ENCODE assay signal across 14 cellular contexts in genomic region chr10:102397222-102398171, GRCh38. TPM values are rescaled to one million over a fixed set of nuclear protein-coding genes. Genes with fewer than 3 reads are reported as not detected.
DNase-seq lines count a peak whose midpoint lies in the region; ATAC-seq and TF ChIP-seq lines count a peak whose summit lies in the region.
"Had no signal": no experiment of that assay in that cellular context is flagged by ENCODE, and none has a peak within 500 bp of the region (broad histone marks: within the 10 kb centered on the region; RNA-seq: fewer than 3 reads in every experiment).

No MANE protein-coding gene starts in this region.

- 80 to 87% methylated on average over 3 to 9 of the region's 14 CpGs for WGBS in gastroesophageal sphincter (ENCODE audit: low coverage in 1 of 2), 2 donors

- no peaks in the 10 kb centered on the region for H3K9me3 Mint-ChIP-seq in activated naive CD4-positive, alpha-beta T cell treated with anti-CD3 and anti-CD28 coated beads, Interleukin-2, amount 10 ng/mL, durations not matched to agents 7 days and 5 days
- H3K9me3 Mint-ChIP-seq in stimulated activated naive CD8-positive, alpha-beta T cell treated with anti-CD3 and anti-CD28 coated beads, Interleukin-15, amount 100 ng/mL, for 72 hours: no peaks in the 10 kb centered on the region
- H3K9me3 Mint-ChIP-seq: HFFc6 had no signal

- POLR2A ChIA-PET in Panc1 (lab: Charles Lee): interaction anchor here (0.6 kb wide), 2 partner anchors 13 to 18 kb away, joined by 3 read pairs; no protein-coding TSS in a partner anchor

- H3K4me1 ChIP-seq in Panc1 (ENCODE audit: control insufficient read depth, insufficient read depth, low read length) (peaks cover 48% of the 10 kb centered on the region), gastroesophageal sphincter (peaks cover 0 to 81% (median 29%) of the 10 kb centered on the region in 3 donors)

- no peaks in the 10 kb centered on the region for H3K27me3 Mint-ChIP-seq in activated naive CD4-positive, alpha-beta T cell treated with anti-CD3 and anti-CD28 coated beads, Interleukin-2, amount 10 ng/mL, durations not matched to agents 7 days and 5 days
- no peaks in the 10 kb centered on the region for H3K27me3 Mint-ChIP-seq in stimulated activated naive CD8-positive, alpha-beta T cell treated with anti-CD3 and anti-CD28 coated beads, Interleukin-15, amount 100 ng/mL, for 72 hours

- peak overlapping the region; percentile 80; the same call in 1 of the 2 replicates for H3K27ac ChIP-seq in Panc1 (ENCODE audit: low read length)
- peak overlapping the region in 3 of 4 donors; percentile 93 to 98 (median 96) for H3K27ac ChIP-seq in gastroesophageal sphincter
- no peak overlapping the region for H3K27ac ChIP-seq in caudate nucleus (ENCODE audit: low read depth, low read length)

- H3K27me3 ChIP-seq in Panc1 (ENCODE audit: control insufficient read depth, insufficient read depth, low read length) (no peaks in the 10 kb centered on the region; the same call in 1 of the 2 replicates), gastroesophageal sphincter (no peaks in the 10 kb centered on the region)

- peaks cover 45% of the 10 kb centered on the region for H3K36me3 Mint-ChIP-seq in activated naive CD4-positive, alpha-beta T cell treated with anti-CD3 and anti-CD28 coated beads, Interleukin-2, amount 10 ng/mL, durations not matched to agents 7 days and 5 days

- no peak overlapping the region for H3K4me3 ChIP-seq in Panc1 (ENCODE audit: low read depth in 2 of 2, low read length in 2 of 2)
- no peak overlapping the region for H3K4me3 ChIP-seq in gastroesophageal sphincter

- no peak for DNase-seq in activated naive CD4-positive, alpha-beta T cell treated with anti-CD3 and anti-CD28 coated beads, Interleukin-2, amount 10 ng/mL, durations not matched to agents 7 days and 5 days
- no peak for DNase-seq in activated naive CD4-positive, alpha-beta T cell treated with Interleukin-2 at 50 U/mL for 16 hours
- DNase-seq in Panc1 (ENCODE audit: low read depth, low spot score) (no peak), caudate nucleus (lab: John Stamatoyannopoulos, UW) (no peak)
- peak in 1 of 2 donors; percentile 20 for DNase-seq in stimulated activated naive CD8-positive, alpha-beta T cell treated with anti-CD3 and anti-CD28 coated beads, Interleukin-15, amount 100 ng/mL, for 72 hours
- DNase-seq: activated CD8-positive, alpha-beta memory T cell treated with anti-CD3 and anti-CD28 coated beads, Interleukin-2, amount 50 U/mL, for 48 hours; HFFc6; NCI-H446; SW 1271 had no signal

- H3K36me3 ChIP-seq in Panc1 (ENCODE audit: control insufficient read depth, insufficient read depth, low read length): peaks cover 4% of the 10 kb centered on the region; the same call in 1 of the 2 replicates
- peaks cover 0 to 47% of the 10 kb centered on the region in 2 donors for H3K36me3 ChIP-seq in gastroesophageal sphincter

- CTCF ChIA-PET in activated naive CD4-positive, alpha-beta T cell treated with anti-CD3 and anti-CD28 coated beads, Interleukin-2, amount 10 ng/mL, durations not matched to agents 7 days and 5 days (lab: Charles Lee): interaction anchor here (0.8 to 13.7 kb wide), 10 partner anchors 9 to 228 kb away, joined by 3 to 174 read pairs (median 6); partner anchors contain the start of genes ELOVL3 and FBXL15
- CTCF ChIA-PET in Panc1 (lab: Charles Lee): interaction anchor here (1.0 to 2.7 kb wide), 2 partner anchors 7 to 167 kb away, joined by 4 to 19 read pairs; no protein-coding TSS in a partner anchor

- H3K9me3 ChIP-seq in Panc1 (ENCODE audit: control insufficient read depth, insufficient read depth, low read depth, low read length) (no peaks in the 10 kb centered on the region), gastroesophageal sphincter (no peaks in the 10 kb centered on the region)

- BruUV-seq in Panc1 (replicated peaks; lab: Mats Ljungman, UMichigan): TSS peak; percentile 71

- ATAC-seq in Panc1: no peak
- ATAC-seq in gastroesophageal sphincter: no peak
- no peak for ATAC-seq in stimulated activated naive CD8-positive, alpha-beta T cell treated with anti-CD3 and anti-CD28 coated beads, Interleukin-15, amount 100 ng/mL, for 72 hours
- ATAC-seq in GM19023 (IDR thresholded peaks at IDR 0.05; ENCODE audit: unreplicated experiment): no peak
- no peak for ATAC-seq in GM21360 (IDR thresholded peaks at IDR 0.05; ENCODE audit: unreplicated experiment)

- no peak for TF ChIP-seq EP300 in gastroesophageal sphincter (IDR thresholded peaks at IDR 0.05)

- in situ Hi-C loops in Panc1 (cut with HindIII; ENCODE audit: low pct_unique_long_range_greater_than_20kb, low sequenced_read_pairs): no loop called here

- intact Hi-C loops in Panc1 (cut with micrococcal nuclease; ENCODE audit: unreplicated experiment): no loop called here

- H3K4me1 Mint-ChIP-seq in activated naive CD4-positive, alpha-beta T cell treated with anti-CD3 and anti-CD28 coated beads, Interleukin-2, amount 10 ng/mL, durations not matched to agents 7 days and 5 days: peaks cover 48% of the 10 kb centered on the region
- H3K4me1 Mint-ChIP-seq in stimulated activated naive CD8-positive, alpha-beta T cell treated with anti-CD3 and anti-CD28 coated beads, Interleukin-15, amount 100 ng/mL, for 72 hours: peaks cover 76% of the 10 kb centered on the region

- no peak for TF ChIP-seq CTCF in Panc1 (IDR thresholded peaks at IDR 0.05)
- no peak for TF ChIP-seq CTCF in gastroesophageal sphincter (IDR thresholded peaks at IDR 0.05)

- peak overlapping the region; percentile 79 for H3K4me3 Mint-ChIP-seq in activated naive CD4-positive, alpha-beta T cell treated with anti-CD3 and anti-CD28 coated beads, Interleukin-2, amount 10 ng/mL, durations not matched to agents 7 days and 5 days
- peak overlapping the region; percentile 86 to 96 for H3K4me3 Mint-ChIP-seq in stimulated activated naive CD8-positive, alpha-beta T cell treated with anti-CD3 and anti-CD28 coated beads, Interleukin-15, amount 100 ng/mL, for 72 hours

- TF ChIP-seq POLR2A in gastroesophageal sphincter (IDR thresholded peaks at IDR 0.05): no peak

- peak overlapping the region; percentile 96 for H3K27ac Mint-ChIP-seq in activated naive CD4-positive, alpha-beta T cell treated with anti-CD3 and anti-CD28 coated beads, Interleukin-2, amount 10 ng/mL, durations not matched to agents 7 days and 5 days
- H3K27ac Mint-ChIP-seq in stimulated activated naive CD8-positive, alpha-beta T cell treated with anti-CD3 and anti-CD28 coated beads, Interleukin-15, amount 100 ng/mL, for 72 hours: peak overlapping the region; percentile 71 to 98
- H3K27ac Mint-ChIP-seq: HFFc6 had no signal

RNA-seq across cellular contexts. Expression of gene NFKB2, which starts 2.0 kb away (rescaled TPM):
- total RNA-seq in Panc1 (2021; ENCODE audit: unreplicated experiment) (105 TPM), gastroesophageal sphincter (10 to 100 TPM; 20.5 to 31.6 (median 24.8) TPM)
- polyA plus RNA-seq in Panc1 (2012; ENCODE audit: insufficient read length): 119 TPM

RNA-seq across cellular contexts. Expression of gene PSD, which starts 21.1 kb away (rescaled TPM):
- total RNA-seq in Panc1 (2021; ENCODE audit: unreplicated experiment) (2.4 TPM), gastroesophageal sphincter (100 to 1,000 TPM in 1 of 4 donors, 10 to 100 TPM in 3; 28.6 to 195 (median 41.4) TPM)
- 8.3 TPM for polyA plus RNA-seq in Panc1 (2012; ENCODE audit: insufficient read length)

RNA-seq across cellular contexts. Expression of gene FBXL15, which starts 23.1 kb away (rescaled TPM):
- total RNA-seq in Panc1 (2021; ENCODE audit: unreplicated experiment) (7.9 TPM), gastroesophageal sphincter (10 to 100 TPM; 18.6 to 41.9 (median 26.1) TPM)
- polyA plus RNA-seq in Panc1 (2012; ENCODE audit: insufficient read length): 17.0 TPM

RNA-seq across cellular contexts. Expression of gene CUEDC2, which starts 34.9 kb away (rescaled TPM):
- total RNA-seq in Panc1 (2021; ENCODE audit: unreplicated experiment) (79.3 TPM), gastroesophageal sphincter (10 to 100 TPM; 61.4 to 84.3 (median 67.5) TPM)
- polyA plus RNA-seq in Panc1 (2012; ENCODE audit: insufficient read length): 128 TPM

RNA-seq across cellular contexts. Expression of gene C10orf95, which starts 53.8 kb away (rescaled TPM):
- total RNA-seq in Panc1 (2021; ENCODE audit: unreplicated experiment): 0.21 TPM
- polyA plus RNA-seq in Panc1 (2012; ENCODE audit: insufficient read length): 1.2 TPM
- total RNA-seq in gastroesophageal sphincter: not detected
- total RNA-seq: chondrocyte, subcutaneous adipose tissue had no signal
